Comparison of ENCODE assay signal across 3 cellular contexts in the genomic region with DNA sequence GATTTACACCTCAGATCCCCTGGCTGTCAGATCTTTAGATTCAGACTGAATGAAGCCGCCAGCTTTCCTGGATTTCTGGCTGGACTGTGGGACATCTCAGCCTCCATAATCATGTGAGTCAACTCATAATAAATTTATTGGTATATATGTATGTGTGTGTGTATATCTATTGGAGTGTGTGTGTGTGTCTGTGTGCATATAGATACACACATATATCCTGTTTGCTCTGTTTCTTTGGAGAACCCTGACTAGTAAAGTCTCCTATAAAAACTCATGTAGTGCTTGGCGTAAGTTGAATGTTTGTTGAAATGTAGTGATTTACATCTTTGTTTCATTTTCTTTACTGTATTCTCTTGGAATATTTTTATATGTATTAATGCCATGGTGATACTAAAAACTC.
"Had no signal": no experiment of that assay in that cellular context is flagged by ENCODE, and none has a peak within 500 bp of the region (broad histone marks: within the 10 kb centered on the region; RNA-seq: fewer than 3 reads in every experiment).

No MANE protein-coding gene starts in this region.

- H3K4me3 ChIP-seq: GM12878 had no signal

- DNase-seq: GDM1, GF-D8 had no signal

- ATAC-seq: GM12878 had no signal
